ENCODE assay signal across 10 cellular contexts in genomic region chr1:190752131-190752530, GRCh38.
"Had no signal": no experiment of that assay in that cellular context is flagged by ENCODE, and none has a peak within 500 bp of the region (broad histone marks: within the 10 kb centered on the region; RNA-seq: fewer than 3 reads in every experiment).

No MANE protein-coding gene starts in this region.

- H3K4me3 ChIP-seq: GM23248, HAP-1 had no signal

- H3K4me2 ChIP-seq: KMS-11 had no signal

- H3K4me1 ChIP-seq: HAP-1 had no signal

- H2AFZ ChIP-seq: GM23248 had no signal

- H3K9ac ChIP-seq: GM23248, KMS-11 had no signal

- ATAC-seq: HCT116 had no signal

- H3K9me3 ChIP-seq: HAP-1 had no signal

- H3K27ac ChIP-seq: GM23248, KMS-11 had no signal

- DNase-seq: GM23248, GOT3, H7, HFFc6, Karpas-422, KBM-7 had no signal

- FAIRE-seq: HTR-8/SVneo had no signal

- H3K36me3 ChIP-seq: HAP-1 had no signal
